Comparison of ENCODE assay signal across 21 cellular contexts in the genomic region with DNA sequence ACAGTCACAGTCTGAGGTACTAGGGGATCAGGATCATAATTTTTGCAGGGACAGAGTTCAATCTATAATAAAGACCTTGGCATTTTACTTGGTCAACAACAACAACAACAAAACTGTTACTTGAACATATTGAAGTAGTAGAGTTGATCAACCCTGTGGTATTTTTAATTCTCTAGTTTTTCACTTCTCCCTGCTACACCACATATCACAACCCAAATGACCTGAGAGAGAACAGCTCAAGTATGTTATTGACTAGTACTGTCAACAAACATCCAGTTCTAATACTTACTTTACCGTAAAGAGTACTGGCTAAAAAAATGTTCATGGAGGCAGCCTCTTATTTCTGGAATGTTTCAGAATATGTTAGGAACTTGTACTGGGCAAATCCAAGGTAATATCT.
"Had no signal": no experiment of that assay in that cellular context is flagged by ENCODE, and none has a peak within 500 bp of the region (broad histone marks: within the 10 kb centered on the region; RNA-seq: fewer than 3 reads in every experiment).

No MANE protein-coding gene starts in this region.

- H3K4me3 Mint-ChIP-seq: dendritic cell treated with granulocyte-macrophage colony-stimulating factor and Interleukin-4, amounts not matched to agents 40 ng/mL and 50 ng/mL, for 4 days; effector memory CD8-positive, alpha-beta T cell; immature natural killer cell; naive B cell; nephron; type B pancreatic cell had no signal

- H3K9me3 ChIP-seq: esophagus muscularis mucosa, left ventricle myocardium inferior, lower lobe of right lung, pancreas had no signal

- DNase-seq: effector memory CD8-positive, alpha-beta T cell; immature natural killer cell; kidney; left cardiac atrium; left ventricle myocardium inferior; lower lobe of right lung; mesenchymal stem cell; midbrain; naive B cell; occipital lobe; pancreas; right cardiac atrium; small intestine; stimulated activated CD4-positive, alpha-beta T cell treated with anti-CD3 and anti-CD28 coated beads, Interleukin-2, amount 100 ng/mL, for 48 hours; stimulated activated naive CD4-positive, alpha-beta T cell treated with Interleukin-2 at 50 U/mL for 16 hours had no signal

- H3K36me3 ChIP-seq: esophagus muscularis mucosa, left ventricle myocardium inferior, lower lobe of right lung, pancreas had no signal

- H3K4me1 ChIP-seq: lower lobe of right lung, pancreas had no signal

- H3K36me3 Mint-ChIP-seq: immature natural killer cell, naive B cell, type B pancreatic cell had no signal

- H3K9me3 Mint-ChIP-seq: dendritic cell treated with granulocyte-macrophage colony-stimulating factor and Interleukin-4, amounts not matched to agents 40 ng/mL and 50 ng/mL, for 4 days; effector memory CD8-positive, alpha-beta T cell; naive B cell; nephron had no signal

- H3K4me3 ChIP-seq: esophagus muscularis mucosa, left ventricle myocardium inferior, lower lobe of right lung, pancreas had no signal

- ATAC-seq: effector memory CD8-positive, alpha-beta T cell; lower lobe of right lung; pancreas; right cardiac atrium had no signal

- H3K27me3 ChIP-seq: esophagus muscularis mucosa, pancreas had no signal

- H3K27ac Mint-ChIP-seq: dendritic cell treated with granulocyte-macrophage colony-stimulating factor and Interleukin-4, amounts not matched to agents 40 ng/mL and 50 ng/mL, for 4 days; effector memory CD8-positive, alpha-beta T cell; immature natural killer cell; naive B cell; nephron; progenitor cell of endocrine pancreas; type B pancreatic cell had no signal

- H3K4me1 Mint-ChIP-seq: immature natural killer cell had no signal

- H3K27ac ChIP-seq: epithelial cell of prostate, left ventricle myocardium inferior, lower lobe of right lung, pancreas had no signal

- H3K27me3 Mint-ChIP-seq: dendritic cell treated with granulocyte-macrophage colony-stimulating factor and Interleukin-4, amounts not matched to agents 40 ng/mL and 50 ng/mL, for 4 days; effector memory CD8-positive, alpha-beta T cell; progenitor cell of endocrine pancreas; type B pancreatic cell had no signal
